ENCODE assay signal across 18 cellular contexts in the genomic region with DNA sequence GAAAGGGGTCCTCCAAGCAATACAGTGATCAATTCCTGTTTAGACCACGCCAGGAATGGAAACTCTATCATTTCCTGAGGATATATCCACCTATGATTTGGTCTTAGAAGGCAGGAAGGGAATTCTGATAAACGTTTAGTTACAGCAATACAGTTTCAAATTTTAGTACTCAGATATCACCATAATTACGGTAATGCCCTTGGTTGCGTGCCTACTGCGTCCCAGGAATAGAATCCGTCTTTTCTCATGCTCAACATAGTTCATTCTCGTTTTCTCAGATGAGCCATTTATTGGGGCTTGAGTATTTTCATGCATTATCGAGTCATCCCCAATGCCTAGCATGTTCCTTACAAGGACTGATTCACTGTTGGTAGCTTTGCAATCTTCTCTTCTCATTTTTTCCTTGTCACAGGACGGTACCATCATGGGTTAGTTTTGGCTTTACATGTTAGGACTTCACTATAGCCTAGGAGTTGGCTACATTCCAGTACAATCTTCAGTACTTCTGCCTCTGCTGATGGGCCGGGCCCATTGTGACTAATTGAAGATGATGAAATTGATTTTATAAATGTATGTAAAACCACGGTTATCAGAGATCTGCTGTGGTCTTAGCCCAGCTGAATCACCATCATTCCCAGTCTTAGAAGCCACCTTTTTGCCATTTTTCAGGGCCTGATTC. TPM values are rescaled to one million over a fixed set of nuclear protein-coding genes. Genes with fewer than 3 reads are reported as not detected.
DNase-seq lines count a peak whose midpoint lies in the region; ATAC-seq and TF ChIP-seq lines count a peak whose summit lies in the region.
"Had no signal": no experiment of that assay in that cellular context is flagged by ENCODE, and none has a peak within 500 bp of the region (broad histone marks: within the 10 kb centered on the region; RNA-seq: fewer than 3 reads in every experiment).

No MANE protein-coding gene starts in this region.

- H3K27ac ChIP-seq in HEK293 (ENCODE audit: extremely low read depth, low read depth, low read length): no peak overlapping the region

- TF ChIP-seq CTCF in HEK293 (tag by site-specific recombination; IDR thresholded peaks at IDR 0.05) (no peak), cardiac fibroblast (IDR thresholded peaks at IDR 0.05; ENCODE audit: low read depth, low read length) (no peak), fibroblast of the aortic adventitia (IDR thresholded peaks at IDR 0.05; ENCODE audit: insufficient read depth, low read length) (no peak)

- POLR2A ChIA-PET in HEK293 (lab: Yijun Ruan, JAX): no interaction called here

- ATAC-seq in HG03159 (IDR thresholded peaks at IDR 0.05; ENCODE audit: unreplicated experiment): no peak
- ATAC-seq: SK-N-SH treated with all-trans-retinoic acid at 6 μM for 48 hours had no signal

- CTCF ChIA-PET in HEK293 (lab: Yijun Ruan, JAX): no interaction called here

- H3K9me3 ChIP-seq in HEK293 (ENCODE audit: control insufficient read depth, insufficient read depth, low read depth, low read length): no peaks in the 10 kb centered on the region
- H3K9me3 ChIP-seq: BE2C had no signal

- no peaks in the 10 kb centered on the region for H3K4me1 ChIP-seq in HEK293 (ENCODE audit: control insufficient read depth, insufficient read depth, low read length)
- H3K4me1 ChIP-seq: BE2C had no signal

- peak; percentile 34 for DNase-seq in RPMI7951 (ENCODE audit: low read depth)
- peak; percentile 42 to 64 for DNase-seq in cardiac fibroblast (ENCODE audit: low read depth in 2 of 2)
- DNase-seq in fibroblast of the aortic adventitia (ENCODE audit: low read depth): peak; percentile 81
- DNase-seq in Kasumi-1 (lab: John Stamatoyannopoulos, UW): no peak
- no peak for DNase-seq in DMS114 treated with DMSO at 0.1 percent for 48 hours (lab: John Stamatoyannopoulos, UW; ENCODE audit: unreplicated experiment)
- DNase-seq in NK-92 (lab: John Stamatoyannopoulos, UW; ENCODE audit: unreplicated experiment): no peak
- DNase-seq: BE2C; CD4-positive, alpha-beta memory T cell; NCI-H1048; NCI-H146; NCI-H2081 treated with DMSO at 0.1 percent for 48 hours; NCI-H226; NCI-H526 treated with DMSO at 0.1 percent for 48 hours; NK-92 treated with Interleukin-12 subunit alpha and Interleukin-12 subunit beta, amount 100 ng/mL, for 24 hours; SHP77 had no signal

- no peaks in the 10 kb centered on the region for H3K36me3 ChIP-seq in HEK293 (ENCODE audit: control insufficient read depth in 2 of 2, insufficient read depth in 1 of 2, low read length in 2 of 2)
- H3K36me3 ChIP-seq: BE2C had no signal

- H3K4me3 ChIP-seq in HEK293 (ENCODE audit: low read depth, low read length): no peak overlapping the region
- no peak overlapping the region for H3K4me3 ChIP-seq in cardiac fibroblast (replicated peaks in 1 of 2; ENCODE audit: low read depth in 2 of 2, low read length in 2 of 2)
- H3K4me3 ChIP-seq in fibroblast of the aortic adventitia (ENCODE audit: low read depth, low read length): no peak overlapping the region

TF ChIP-seq in HEK293, 187 proteins besides CTCF, POLR2A, EP300 and RAD21:
- TF ChIP-seq ZNF544 (tag by site-specific recombination; IDR thresholded peaks at IDR 0.05) (no peak), SETDB1 (IDR thresholded peaks at IDR 0.05; ENCODE audit: insufficient read length, low read length) (peak; percentile 59)
- TF ChIP-seq, protein P1, sequence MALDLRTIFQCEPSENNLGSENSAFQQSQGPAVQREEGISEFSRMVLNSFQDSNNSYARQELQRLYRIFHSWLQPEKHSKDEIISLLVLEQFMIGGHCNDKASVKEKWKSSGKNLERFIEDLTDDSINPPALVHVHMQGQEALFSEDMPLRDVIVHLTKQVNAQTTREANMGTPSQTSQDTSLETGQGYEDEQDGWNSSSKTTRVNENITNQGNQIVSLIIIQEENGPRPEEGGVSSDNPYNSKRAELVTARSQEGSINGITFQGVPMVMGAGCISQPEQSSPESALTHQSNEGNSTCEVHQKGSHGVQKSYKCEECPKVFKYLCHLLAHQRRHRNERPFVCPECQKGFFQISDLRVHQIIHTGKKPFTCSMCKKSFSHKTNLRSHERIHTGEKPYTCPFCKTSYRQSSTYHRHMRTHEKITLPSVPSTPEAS (tag by site-specific recombination; IDR thresholded peaks at IDR 0.05): no peak

RNA-seq across cellular contexts. Expression of a gene that starts 4.4 kb away (rescaled TPM):
- total RNA-seq in RPMI7951 (2014; rRNA removed; shearing (Covaris generic)): 3.5 and 4.7 TPM in 2 replicates
- 5.7 and 7.5 TPM in 2 replicates for total RNA-seq in fibroblast of the aortic adventitia (ENCODE audit: low replicate concordance)

Comparison
In these comparisons a context has a peak if more than half of its experiments do, and no peak if none do; other contexts are left out.
1. DNase-seq: peak in RPMI7951 (single experiment), cardiac fibroblast (2 of 2) and fibroblast of the aortic adventitia (single experiment); none in Kasumi-1 (0 of 2), DMS114 treated with DMSO at 0.1 percent for 48 hours (single experiment) and NK-92 (single experiment).